16 cellular contexts compared by ENCODE assay signal in genomic region chr14:68690106-68690960, GRCh38.
DNase-seq lines count a peak whose midpoint lies in the region; ATAC-seq and TF ChIP-seq lines count a peak whose summit lies in the region.
"Had no signal": no experiment of that assay in that cellular context is flagged by ENCODE, and none has a peak within 500 bp of the region (broad histone marks: within the 10 kb centered on the region; RNA-seq: fewer than 3 reads in every experiment).

No MANE protein-coding gene starts in this region.

- H3K79me2 ChIP-seq in neural progenitor cell (ENCODE audit: low read depth), result no peaks in the 10 kb centered on the region

- H3K4me1 ChIP-seq in left ventricle myocardium inferior (peaks cover 34% of the 10 kb centered on the region), endodermal cell (ENCODE audit: control insufficient read depth, insufficient read depth, low read length) (no peaks in the 10 kb centered on the region), neural progenitor cell (peaks cover 44% of the 10 kb centered on the region), uterus (peaks cover 4 to 6% of the 10 kb centered on the region in 2 donors)

- no peaks in the 10 kb centered on the region for H4K20me1 ChIP-seq in neural progenitor cell (ENCODE audit: low read depth)

- intact Hi-C loops in cardiac septum (cut with DNase I), result no loop called here
- intact Hi-C loops in left ventricle myocardium inferior (cut with micrococcal nuclease), result no loop called here
- intact Hi-C loops in uterus (cut with DNase I; ENCODE audit: low total_unique reads), result no loop called here

- no peak for ATAC-seq in HG03139 (IDR thresholded peaks at IDR 0.05; ENCODE audit: unreplicated experiment)
- ATAC-seq: gastrocnemius medialis had no signal

- no peak overlapping the region for H3K9ac ChIP-seq in endodermal cell (ENCODE audit: extremely low read depth, low read length, poor library complexity, severe bottlenecking)
- no peak overlapping the region for H3K9ac ChIP-seq in neural progenitor cell

- H3F3A ChIP-seq in neural progenitor cell (ENCODE audit: low read depth), result peaks cover 24% of the 10 kb centered on the region

- no peak overlapping the region for H3K27ac ChIP-seq in left ventricle myocardium inferior (replicated peaks)
- peak overlapping the region; percentile 92 for H3K27ac ChIP-seq in endodermal cell (ENCODE audit: low read depth, low read length)
- H3K27ac ChIP-seq in neural progenitor cell, result no peak overlapping the region
- peak overlapping the region; percentile 75 to 78 for H3K27ac ChIP-seq in uterus
- H3K27ac ChIP-seq: gastrocnemius medialis had no signal

- H3K4me1 Mint-ChIP-seq in endodermal cell (peaks cover 12% of the 10 kb centered on the region), neural progenitor cell (peaks cover 91% of the 10 kb centered on the region)

- WGBS in endodermal cell (ENCODE audit: insufficient coverage in 1 of 2, insufficient read length in 1 of 2), 2 experiments, result 85 to 91% methylated on average over 8 to 12 of the region's 12 CpGs

- H3K36me3 ChIP-seq in left ventricle myocardium inferior (no peaks in the 10 kb centered on the region), endodermal cell (ENCODE audit: control insufficient read depth, insufficient read depth, low read length) (no peaks in the 10 kb centered on the region), neural progenitor cell (no peaks in the 10 kb centered on the region), uterus (no peaks in the 10 kb centered on the region)
- H3K36me3 ChIP-seq: gastrocnemius medialis had no signal

- no peak overlapping the region for H3K27ac Mint-ChIP-seq in endodermal cell
- H3K27ac Mint-ChIP-seq in neural progenitor cell, result peak overlapping the region; percentile 99
- H3K27ac Mint-ChIP-seq: activated CD4-positive, alpha-beta T cell treated with anti-CD3 and anti-CD28 coated beads, Interleukin-2, amount 10 ng/mL, durations not matched to agents 24 days and 14 days; H9 had no signal

- H2AFZ ChIP-seq in neural progenitor cell (replicated peaks), result no peak overlapping the region

- H3K27me3 Mint-ChIP-seq in endodermal cell (ENCODE audit: insufficient read depth), result peaks cover 64% of the 10 kb centered on the region
- H3K27me3 Mint-ChIP-seq in neural progenitor cell (ENCODE audit: insufficient read depth, low read depth), result peaks cover 25% of the 10 kb centered on the region

- H3K4me3 ChIP-seq in left ventricle myocardium inferior (no peak overlapping the region), endodermal cell (ENCODE audit: low read length) (no peak overlapping the region), neural progenitor cell (no peak overlapping the region), uterus (no peak overlapping the region)
- H3K4me3 ChIP-seq: gastrocnemius medialis, lung had no signal

- H3K36me3 Mint-ChIP-seq in endodermal cell (ENCODE audit: low read depth) (no peaks in the 10 kb centered on the region), neural progenitor cell (peaks cover 4% of the 10 kb centered on the region)

- H3K4me3 Mint-ChIP-seq in endodermal cell, result no peak overlapping the region
- peak overlapping the region; percentile 78 for H3K4me3 Mint-ChIP-seq in neural progenitor cell
- H3K4me3 Mint-ChIP-seq: activated CD4-positive, alpha-beta T cell treated with anti-CD3 and anti-CD28 coated beads, Interleukin-2, amount 10 ng/mL, durations not matched to agents 24 days and 14 days had no signal

- no peak for TF ChIP-seq CTCF in left ventricle myocardium inferior (IDR thresholded peaks at IDR 0.05; ENCODE audit: borderline replicate concordance)
- no peak for TF ChIP-seq CTCF in endodermal cell (conservative IDR thresholded peaks at IDR 0.05)
- TF ChIP-seq CTCF in neural progenitor cell (IDR thresholded peaks at IDR 0.05), result no peak
- TF ChIP-seq CTCF in uterus (IDR thresholded peaks at IDR 0.05), result no peak

- H3K27me3 ChIP-seq in left ventricle myocardium inferior (ENCODE audit: low read depth), result no peaks in the 10 kb centered on the region
- H3K27me3 ChIP-seq in endodermal cell (ENCODE audit: control insufficient read depth, insufficient read depth, low read length, poor library complexity, severe bottlenecking), result peaks cover 32% of the 10 kb centered on the region
- H3K27me3 ChIP-seq in neural progenitor cell, result no peaks in the 10 kb centered on the region
- H3K27me3 ChIP-seq in uterus, result no peaks in the 10 kb centered on the region
- H3K27me3 ChIP-seq: gastrocnemius medialis had no signal

- TF ChIP-seq POLR2A in uterus (IDR thresholded peaks at IDR 0.05), result no peak

- no peaks in the 10 kb centered on the region for H3K9me3 ChIP-seq in left ventricle myocardium inferior (replicated peaks)
- H3K9me3 ChIP-seq in endodermal cell (ENCODE audit: control insufficient read depth, low read length), result no peaks in the 10 kb centered on the region
- no peaks in the 10 kb centered on the region for H3K9me3 ChIP-seq in neural progenitor cell (ENCODE audit: low read depth)
- H3K9me3 ChIP-seq in uterus, result no peaks in the 10 kb centered on the region
- H3K9me3 ChIP-seq: gastrocnemius medialis had no signal

- no peak overlapping the region for H3K4me2 ChIP-seq in neural progenitor cell

- H3K9me3 Mint-ChIP-seq in endodermal cell (no peaks in the 10 kb centered on the region), neural progenitor cell (peaks cover 7% of the 10 kb centered on the region)

- DNase-seq in cardiac septum (ENCODE audit: low spot score) (peak; percentile 47), left ventricle myocardium inferior (no peak), endodermal cell (no peak), neural progenitor cell (ENCODE audit: low spot score) (peak; percentile 23), uterus (peak; percentile 15 to 30), NCI-H510A (lab: John Stamatoyannopoulos, UW) (no peak)
- no peak for DNase-seq in activated CD4-positive, alpha-beta T cell treated with anti-CD3 and anti-CD28 coated beads for 48 hours
- DNase-seq: ACHN; activated CD4-positive, alpha-beta T cell treated with anti-CD3 and anti-CD28 coated beads, Interleukin-2, amount 10 ng/mL, durations not matched to agents 24 days and 14 days; gastrocnemius medialis; NCI-H1092; NCI-H2171; Right ventricle myocardium superior had no signal

Comparison
In these comparisons a context has a peak if more than half of its experiments do, and no peak if none do; other contexts are left out.
1. DNase-seq: peak in cardiac septum (single experiment), neural progenitor cell (single experiment) and uterus (2 of 2); none in left ventricle myocardium inferior (single experiment), endodermal cell (single experiment), NCI-H510A (single experiment) and activated CD4-positive, alpha-beta T cell treated with anti-CD3 and anti-CD28 coated beads for 48 hours (single experiment).
2. H3K27ac ChIP-seq: peak in endodermal cell (single experiment) and uterus (2 of 2); none in left ventricle myocardium inferior (single experiment) and neural progenitor cell (single experiment).